In the genomic region with DNA sequence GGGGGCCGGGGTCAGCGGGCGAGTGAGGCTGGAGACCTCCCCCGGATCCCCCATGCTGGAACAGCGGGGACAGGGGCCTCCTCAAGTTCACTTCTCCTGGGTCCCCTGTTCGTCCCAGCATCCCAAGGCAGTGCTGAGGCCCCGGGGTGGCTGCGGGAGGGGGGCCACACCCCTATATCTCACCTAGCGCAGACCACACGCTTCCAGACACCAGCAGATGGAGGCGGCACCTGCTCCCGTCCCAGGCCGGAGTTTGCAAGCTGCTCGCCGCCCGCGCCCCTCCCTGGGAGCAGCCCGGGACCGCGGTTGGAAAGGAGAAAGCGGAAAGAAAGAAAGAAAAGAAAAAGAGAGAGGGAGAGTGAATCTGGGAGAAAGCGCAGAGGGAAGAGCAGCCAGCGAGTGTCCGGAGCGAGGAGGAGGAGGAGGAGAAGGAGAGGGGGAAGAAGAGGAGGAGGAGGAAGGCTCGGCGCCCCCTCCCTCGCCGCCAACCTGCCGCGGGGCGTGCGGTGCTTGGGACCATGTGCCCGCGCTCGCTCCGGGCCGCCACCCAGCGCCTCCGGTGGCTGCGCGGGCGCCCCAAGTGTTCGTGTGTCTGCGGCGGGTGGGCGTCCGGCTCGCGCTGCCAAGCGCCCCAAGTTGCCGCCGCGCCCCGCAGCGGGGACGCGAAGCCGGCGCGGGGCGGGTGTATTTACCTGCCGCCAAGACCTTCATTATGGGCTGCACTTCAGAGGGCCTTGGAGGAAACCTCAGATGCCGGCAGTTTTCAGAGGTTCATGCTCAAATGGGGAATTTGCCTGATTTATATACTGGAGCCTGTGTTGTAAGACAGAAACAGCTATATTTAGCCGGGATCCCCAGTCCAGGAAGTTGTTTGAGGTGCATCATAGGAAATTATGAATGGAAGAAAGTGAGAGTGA, we compare ENCODE assay signal across 7 cellular contexts. TPM values are rescaled to one million over a fixed set of nuclear protein-coding genes. Genes with fewer than 3 reads are reported as not detected.
A peak's percentile ranks its signal among the peaks of the same experiment; 100 is the strongest.
DNase-seq lines count a peak whose midpoint lies in the region; ATAC-seq, FAIRE-seq and TF ChIP-seq lines count a peak whose summit lies in the region.

A gene (minus strand): TSS at position 775 of the 917 bp plus-strand sequence. CDS start 64 bp downstream, at position 711.

- no peaks in the 10 kb centered on the region for H3K27me3 ChIP-seq in astrocyte (ENCODE audit: insufficient read depth, low read length)
- peaks cover 13% of the 10 kb centered on the region for H3K27me3 ChIP-seq in iPS-18a (ENCODE audit: control insufficient read depth, insufficient read depth, low read length)
- H3K27me3 ChIP-seq in spleen (replicated peaks in 1 of 7) = peaks cover 0 to 48% (median 21%) of the 10 kb centered on the region in 7 donors

- H3K9ac ChIP-seq in astrocyte (ENCODE audit: low read length) (peak within 1 kb of the TSS; percentile 100), iPS-18a (ENCODE audit: low read length) (peak within 1 kb of the TSS; percentile 66)

- WGBS in spleen, 5 donors = 2 to 5% (median 4%) methylated on average over 46 to 65 of the region's 65 CpGs

- FAIRE-seq in astrocyte (lab: Jason Lieb, UNC) = no peak

- intact Hi-C loops in spleen (cut with DNase I; ENCODE audit: low total_unique reads) = no loop called here

- H3K36me3 ChIP-seq in astrocyte (ENCODE audit: insufficient read depth, low read length) (peaks cover 20% of the 10 kb centered on the region), iPS-18a (ENCODE audit: control insufficient read depth, low read depth, low read length) (no peaks in the 10 kb centered on the region), spleen (no peaks in the 10 kb centered on the region)

- peaks cover 19% of the 10 kb centered on the region for H3K36me3 Mint-ChIP-seq in astrocyte (ENCODE audit: low read depth, unreplicated experiment)

- H3K4me3 Mint-ChIP-seq in astrocyte (ENCODE audit: unreplicated experiment) = peak within 1 kb of the TSS; percentile 97

- no peak for TF ChIP-seq POLR2A in spleen (IDR thresholded peaks at IDR 0.05)

- peaks cover 48% of the 10 kb centered on the region for H3K4me1 Mint-ChIP-seq in astrocyte (ENCODE audit: low read depth, unreplicated experiment)

- peak within 1 kb of the TSS; percentile 86 for H3K4me3 ChIP-seq in astrocyte (ENCODE audit: insufficient read depth, low read depth, low read length)
- H3K4me3 ChIP-seq in iPS-18a (ENCODE audit: low read length) = peak within 1 kb of the TSS; percentile 75
- H3K4me3 ChIP-seq in spleen = peak within 1 kb of the TSS; percentile 16 to 67 (median 40)

- H4K20me1 ChIP-seq in astrocyte (ENCODE audit: insufficient read depth, low read length) = peaks cover 20% of the 10 kb centered on the region

- no peaks in the 10 kb centered on the region for H3K27me3 Mint-ChIP-seq in astrocyte (ENCODE audit: low read depth, unreplicated experiment)

- ATAC-seq in GM19452 (IDR thresholded peaks at IDR 0.05; ENCODE audit: unreplicated experiment) (no peak), HG03095 (IDR thresholded peaks at IDR 0.05; ENCODE audit: unreplicated experiment) (no peak)

- DNase-seq in GM20000 (ENCODE audit: low spot score) = peak; percentile 81
- DNase-seq in SW480 (ENCODE audit: low spot score) = peak; percentile 65
- peak; percentile 75 for DNase-seq in astrocyte (ENCODE audit: low read depth)
- DNase-seq in spleen = peak; percentile 84

- H3K9me3 Mint-ChIP-seq in astrocyte (ENCODE audit: unreplicated experiment) = peaks cover 2% of the 10 kb centered on the region

- H3K4me2 ChIP-seq in astrocyte (ENCODE audit: low read length) = peak within 1 kb of the TSS; percentile 100

- H3K9me3 ChIP-seq in astrocyte (ENCODE audit: insufficient read depth, low read depth, low read length) = no peaks in the 10 kb centered on the region
- H3K9me3 ChIP-seq in iPS-18a (ENCODE audit: control insufficient read depth, low read depth, low read length) = no peaks in the 10 kb centered on the region
- H3K9me3 ChIP-seq in spleen = no peaks in the 10 kb centered on the region

- H2AFZ ChIP-seq in astrocyte (ENCODE audit: low read depth, low read length) = no peak within 1 kb of the TSS

- H3K27ac Mint-ChIP-seq in astrocyte (ENCODE audit: unreplicated experiment) = peak within 1 kb of the TSS; percentile 94

- H3K27ac ChIP-seq in astrocyte (ENCODE audit: low read depth, low read length) (peak within 1 kb of the TSS; percentile 92), iPS-18a (ENCODE audit: low read length) (no peak within 1 kb of the TSS), spleen (peak within 1 kb of the TSS in 3 of 8 donors; percentile 2 to 49 (median 44))

- H3K4me1 ChIP-seq in astrocyte (ENCODE audit: insufficient read depth, low read length) (peaks cover 84% of the 10 kb centered on the region), iPS-18a (ENCODE audit: control insufficient read depth, low read depth, low read length) (no peaks in the 10 kb centered on the region), spleen (peaks cover 6 to 63% (median 32%) of the 10 kb centered on the region in 6 donors)

- peaks cover 71% of the 10 kb centered on the region for H3K79me2 ChIP-seq in astrocyte (ENCODE audit: insufficient read depth, low read length)

- TF ChIP-seq CTCF in GM20000 (IDR thresholded peaks at IDR 0.05; ENCODE audit: extremely low read depth, missing control alignments) = no peak
- TF ChIP-seq CTCF in astrocyte (IDR thresholded peaks at IDR 0.05; ENCODE audit: insufficient read depth, low read depth, low read length) = no peak
- peak in 3 of 11 experiments; percentile 8 to 38 (median 19) for TF ChIP-seq CTCF in spleen (IDR thresholded peaks at IDR 0.05 in 8 of 11, conservative IDR thresholded peaks at IDR 0.05 in 3 of 11)

RNA-seq across cellular contexts. Expression of the gene that starts here (rescaled TPM):
- 63.3 and 100 TPM in 2 replicates for total RNA-seq in astrocyte
- total RNA-seq in spleen = 1 to 10 TPM in 3 of 7 donors, under 1 TPM in 2, not detected in 2; 0.32 to 3.2 (median 2.3) TPM
- polyA plus RNA-seq in spleen = under 1 TPM; 0.21 to 0.77 (median 0.24) TPM

Comparison
In these comparisons a context has a peak if more than half of its experiments do, and no peak if none do; other contexts are left out.
1. RNA of the gene that starts here (total RNA-seq): 63.3 to 100 TPM in astrocyte; 0.32 to 3.2 TPM in spleen; every median in the first group is over 10 times any median in the second.
2. Peak in every context shown above with its lines, with median percentiles within 50 percentile points of each other: DNase-seq and H3K4me3 ChIP-seq.